8 cellular contexts compared by ENCODE assay signal in the genomic region with DNA sequence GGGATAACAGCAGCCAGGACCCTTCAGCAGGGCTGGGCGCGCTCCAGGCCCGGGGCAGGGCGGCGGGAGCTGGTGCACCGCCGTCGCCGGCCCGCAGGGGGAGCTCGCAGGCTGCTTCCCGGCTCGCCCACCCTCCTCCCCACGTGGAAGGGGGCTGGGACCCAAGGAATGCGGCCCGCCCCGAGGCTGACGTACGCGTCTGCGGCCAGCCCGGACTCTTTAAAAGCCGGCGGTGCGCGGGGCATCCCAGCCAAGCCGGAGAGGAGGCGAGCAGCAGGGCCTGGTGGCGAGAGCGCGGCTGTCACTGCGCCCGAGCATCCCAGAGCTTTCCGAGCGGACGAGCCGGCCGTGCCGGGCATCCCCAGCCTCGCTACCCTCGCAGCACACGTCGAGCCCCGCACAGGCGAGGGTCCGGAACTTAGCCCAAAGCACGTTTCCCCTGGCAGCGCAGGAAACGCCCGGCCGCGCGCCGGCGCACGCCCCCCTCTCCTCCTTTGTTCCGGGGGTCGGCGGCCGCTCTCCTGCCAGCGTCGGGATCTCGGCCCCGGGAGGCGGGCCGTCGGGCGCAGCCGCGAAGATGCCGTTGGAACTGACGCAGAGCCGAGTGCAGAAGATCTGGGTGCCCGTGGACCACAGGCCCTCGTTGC. TPM values are rescaled to one million over a fixed set of nuclear protein-coding genes. Genes with fewer than 3 reads are reported as not detected.
DNase-seq lines count a peak whose midpoint lies in the region; ATAC-seq and TF ChIP-seq lines count a peak whose summit lies in the region.

A gene (plus strand): TSS at position 249 of the 647 bp plus-strand sequence. CDS start 329 bp downstream, at position 578.

- TF ChIP-seq CTCF in AG09309 (IDR thresholded peaks at IDR 0.05; ENCODE audit: control insufficient read depth, insufficient read depth, low read depth, low read length, missing control alignments) (peak; percentile 65), dorsolateral prefrontal cortex (IDR thresholded peaks at IDR 0.05 in 54 of 56, conservative IDR thresholded peaks at IDR 0.05 in 2 of 56; ENCODE audit: low read depth in 1 of 56, partially characterized antibody in 56 of 56) (peak; percentile 93 to 100 (median 98)), right lobe of liver (IDR thresholded peaks at IDR 0.05) (peak in 3 of 4 donors; percentile 98 to 99 (median 99))

- H3K9me3 ChIP-seq in right lobe of liver: no peaks in the 10 kb centered on the region

- intact Hi-C loops in dorsolateral prefrontal cortex (cut with DNase I): loop anchor here (1.0 to 10.0 kb wide), 11 partner anchors 40 to 258 kb away; a partner anchor contains a TSS
- intact Hi-C loops in right lobe of liver (cut with DNase I): loop anchor here (5.0 kb wide), 1 partner anchor 199 kb away; no protein-coding TSS in a partner anchor

- no peaks in the 10 kb centered on the region for H3K36me3 ChIP-seq in right lobe of liver

- no CpG with 5 or more reads among the region's 75 CpGs for WGBS in right lobe of liver (ENCODE audit: insufficient coverage, low coverage, low lambda C conversion rate, missing lambda C conversion rate)

- ATAC-seq in GM18861 (IDR thresholded peaks at IDR 0.05; ENCODE audit: unreplicated experiment): peak; percentile 54
- ATAC-seq in HG03095 (IDR thresholded peaks at IDR 0.05; ENCODE audit: unreplicated experiment): peak; percentile 68
- peak; percentile 81 to 87 (median 84) for ATAC-seq in right lobe of liver

- TF ChIP-seq POLR2A in right lobe of liver (IDR thresholded peaks at IDR 0.05): peak; percentile 99

- peaks cover 0 to 51% (median 10%) of the 10 kb centered on the region in 4 donors for H3K4me1 ChIP-seq in right lobe of liver

- H3K27me3 ChIP-seq in dorsolateral prefrontal cortex: no peaks in the 10 kb centered on the region
- no peaks in the 10 kb centered on the region for H3K27me3 ChIP-seq in right lobe of liver

- DNase-seq in AG09309 (ENCODE audit: low read depth) (peak; percentile 78), NCI-H446 (lab: John Stamatoyannopoulos, UW) (peak; percentile 57 to 80), dorsolateral prefrontal cortex (peak; percentile 82 to 98 (median 97)), right lobe of liver (peak; percentile 96 to 98 (median 97))
- peak; percentile 96 to 97 for DNase-seq in activated CD4-positive, alpha-beta T cell treated with anti-CD3 and anti-CD28 coated beads, Interleukin-2, amount 50 U/mL, for 48 hours
- peak; percentile 89 to 90 for DNase-seq in stimulated activated CD4-positive, alpha-beta T cell treated with anti-CD3 and anti-CD28 coated beads, Interleukin-4, amount 100 ng/mL, for 4 hours

- H3K4me3 ChIP-seq in AG09309 (ENCODE audit: control insufficient read depth, low read depth, low read length): peak within 1 kb of the TSS; percentile 77
- H3K4me3 ChIP-seq in dorsolateral prefrontal cortex: peak within 1 kb of the TSS; percentile 58 to 99 (median 85)
- peak within 1 kb of the TSS; percentile 61 to 88 (median 84) for H3K4me3 ChIP-seq in right lobe of liver

- peak within 1 kb of the TSS; percentile 66 to 99 (median 95) for H3K27ac ChIP-seq in dorsolateral prefrontal cortex
- H3K27ac ChIP-seq in right lobe of liver: peak within 1 kb of the TSS; percentile 72 to 93 (median 85)

RNA-seq across cellular contexts. Expression of the gene that starts here (rescaled TPM):
- total RNA-seq in dorsolateral prefrontal cortex (100 to 1,000 TPM in 97 of 120 experiments, 10 to 100 TPM in 23; 82.4 to 323 (median 122) TPM), right lobe of liver (10 to 100 TPM in 4 of 6 experiments, 1 to 10 TPM in 2; 6.8 to 57.8 (median 20.8) TPM)

Comparison
In these comparisons a context has a peak if more than half of its experiments do, and no peak if none do; other contexts are left out.
1. Peak in every context shown above with its lines: DNase-seq, ATAC-seq, H3K4me3 ChIP-seq and H3K27ac ChIP-seq.